15 cellular contexts compared by ENCODE assay signal in genomic region chr1:47445823-47446567, GRCh38. TPM values are rescaled to one million over a fixed set of nuclear protein-coding genes. Genes with fewer than 3 reads are reported as not detected.
"Had no signal": no experiment of that assay in that cellular context is flagged by ENCODE, and none has a peak within 500 bp of the region (broad histone marks: within the 10 kb centered on the region; RNA-seq: fewer than 3 reads in every experiment).

No MANE protein-coding gene starts in this region.

- H3K36me3 ChIP-seq: cardiac muscle cell, esophagus squamous epithelium, thyroid gland had no signal

- H3K4me3 ChIP-seq: cardiac muscle cell, thyroid gland had no signal

- H3K27ac Mint-ChIP-seq: activated CD8-positive, alpha-beta T cell treated with anti-CD3 and anti-CD28 coated beads for 36 hours had no signal

- H3K9me3 Mint-ChIP-seq: activated CD8-positive, alpha-beta T cell treated with anti-CD3 and anti-CD28 coated beads for 36 hours had no signal

- DNase-seq: activated CD4-positive, CD25-positive, alpha-beta regulatory T cell treated with anti-CD3 and anti-CD28 coated beads, Interleukin-2, amount 50 U/mL, for 72 hours; activated CD8-positive, alpha-beta memory T cell treated with anti-CD3 and anti-CD28 coated beads, Interleukin-2, amount 50 U/mL, for 4 hours; activated CD8-positive, alpha-beta T cell treated with anti-CD3 and anti-CD28 coated beads for 36 hours; esophagus squamous epithelium; foreskin fibroblast; glutamatergic neuron; left cardiac atrium; retina; stimulated activated CD4-positive, alpha-beta T cell treated with anti-CD3 and anti-CD28 coated beads, Interleukin-4, amount 100 ng/mL, for 1 hour; stimulated activated CD8-positive, alpha-beta memory T cell treated with anti-CD3 and anti-CD28 coated beads, Interleukin-4, amount 100 ng/mL, for 48 hours; thyroid gland had no signal

- H3K27ac ChIP-seq: cardiac muscle cell, esophagus squamous epithelium, thyroid gland had no signal

- H3K9me3 ChIP-seq: esophagus squamous epithelium, thyroid gland had no signal

- ATAC-seq: activated CD8-positive, alpha-beta T cell treated with anti-CD3 and anti-CD28 coated beads for 36 hours; left cardiac atrium had no signal

RNA-seq across cellular contexts. Expression of gene FOXD2, which starts 8.2 kb away (rescaled TPM):
- total RNA-seq: cardiac muscle cell had no signal

RNA-seq across cellular contexts. Expression of gene FOXE3, which starts 29.9 kb away (rescaled TPM):
- total RNA-seq: activated CD8-positive, alpha-beta T cell treated with anti-CD3 and anti-CD28 coated beads for 36 hours; cardiac muscle cell; esophagus squamous epithelium; left cardiac atrium; lung microvascular endothelial cell; mucosa of gallbladder; T-helper 2 cell treated with Interferon-gamma antibody and Interleukin-4, amounts not matched to agents 100 ng/mL and 5 ng/mL, for 36 hours; thyroid gland had no signal
- polyA plus RNA-seq: cardiac muscle cell had no signal
